13 cellular contexts compared by ENCODE assay signal in the genomic region with DNA sequence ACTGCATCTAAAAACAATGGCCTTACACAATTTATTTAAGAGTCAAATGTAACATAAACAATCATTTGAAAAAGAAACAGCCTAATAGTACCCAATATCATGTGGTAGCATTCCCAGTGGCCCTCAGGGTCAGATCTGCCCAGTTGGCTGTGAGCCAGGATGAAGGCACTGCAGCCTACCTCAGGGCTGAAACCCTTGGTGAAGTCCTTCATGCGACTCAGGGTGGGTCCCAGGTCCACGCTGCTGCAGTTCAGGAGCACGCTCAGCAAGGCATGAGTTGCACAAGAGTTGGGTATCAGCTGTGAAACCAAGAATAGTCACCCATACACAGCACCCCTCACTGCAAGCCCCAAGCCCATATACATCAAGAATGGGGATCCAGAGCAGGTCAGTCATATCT. TPM values are rescaled to one million over a fixed set of nuclear protein-coding genes. Genes with fewer than 3 reads are reported as not detected.
DNase-seq lines count a peak whose midpoint lies in the region; ATAC-seq and TF ChIP-seq lines count a peak whose summit lies in the region.
"Had no signal": no experiment of that assay in that cellular context is flagged by ENCODE, and none has a peak within 500 bp of the region (broad histone marks: within the 10 kb centered on the region; RNA-seq: fewer than 3 reads in every experiment).

No MANE protein-coding gene starts in this region.

- peak overlapping the region; percentile 90 for H3K4me3 Mint-ChIP-seq in activated T-cell treated with anti-CD3 and anti-CD28 coated beads, Interleukin-2, amount 50 U/mL, for 4 hours
- H3K4me3 Mint-ChIP-seq in T-helper 17 cell, result peak overlapping the region; percentile 95

- WGBS in esophagus, 2 donors, result 81 to 85% methylated on average over 3 of the region's 3 CpGs
- WGBS in stomach, 5 donors, result 89 to 98% (median 93%) methylated on average over 3 of the region's 3 CpGs

- no peaks in the 10 kb centered on the region for H3K9me3 Mint-ChIP-seq in activated T-cell treated with anti-CD3 and anti-CD28 coated beads, Interleukin-2, amount 50 U/mL, for 4 hours

- H3K36me3 ChIP-seq in esophagus (ENCODE audit: control insufficient read depth in 2 of 2, insufficient read depth in 2 of 2, low read length in 1 of 2), result peaks cover 11 to 28% of the 10 kb centered on the region in 2 donors
- peaks cover 57% of the 10 kb centered on the region for H3K36me3 ChIP-seq in skeletal muscle satellite cell (ENCODE audit: insufficient read depth, low read length)
- peaks cover 41 to 59% (median 56%) of the 10 kb centered on the region in 4 donors for H3K36me3 ChIP-seq in stomach

- peaks cover 40% of the 10 kb centered on the region for H3K4me1 Mint-ChIP-seq in activated T-cell treated with anti-CD3 and anti-CD28 coated beads, Interleukin-2, amount 50 U/mL, for 4 hours (ENCODE audit: low read depth)
- H3K4me1 Mint-ChIP-seq in T-helper 17 cell, result peaks cover 26% of the 10 kb centered on the region

- no peak for ATAC-seq in activated T-cell treated with anti-CD3 and anti-CD28 coated beads, Interleukin-2, amount 50 U/mL, for 4 hours
- ATAC-seq in T-helper 17 cell, result no peak
- ATAC-seq in HG02938 (IDR thresholded peaks at IDR 0.05; ENCODE audit: unreplicated experiment), result no peak
- no peak for ATAC-seq in HG02759 (IDR thresholded peaks at IDR 0.05; ENCODE audit: unreplicated experiment)

- H3K4me2 ChIP-seq in skeletal muscle satellite cell (ENCODE audit: low read length), result peak overlapping the region; percentile 92

- H3K9ac ChIP-seq in skeletal muscle satellite cell (ENCODE audit: low read depth, low read length), result no peak overlapping the region

- DNase-seq in activated T-cell treated with anti-CD3 and anti-CD28 coated beads, Interleukin-2, amount 50 U/mL, for 4 hours, result no peak
- no peak for DNase-seq in activated T-cell treated with anti-CD3 and anti-CD28 coated beads, Interleukin-2, amount 50 U/mL, for 1 hour
- DNase-seq in T-helper 17 cell (no peak), stomach (no peak)
- DNase-seq: DMS79, NCI-H1417 treated with DMSO at 0.1 percent for 48 hours, NCI-H748 treated with DMSO at 0.1 percent for 48 hours, SHP77, upper lobe of left lung had no signal

- no peaks in the 10 kb centered on the region for H3K27me3 Mint-ChIP-seq in activated T-cell treated with anti-CD3 and anti-CD28 coated beads, Interleukin-2, amount 50 U/mL, for 4 hours (ENCODE audit: low read depth)
- no peaks in the 10 kb centered on the region for H3K27me3 Mint-ChIP-seq in T-helper 17 cell

- intact Hi-C loops in stomach (cut with DNase I; ENCODE audit: low total_unique reads), result no loop called here

- no peak for TF ChIP-seq EP300 in stomach (IDR thresholded peaks at IDR 0.05)

- H3K4me1 ChIP-seq in esophagus (ENCODE audit: control insufficient read depth in 2 of 2, insufficient read depth in 2 of 2, low read length in 1 of 2), result peaks cover 2 to 26% of the 10 kb centered on the region in 2 donors
- H3K4me1 ChIP-seq in skeletal muscle satellite cell (ENCODE audit: control insufficient read depth, insufficient read depth, low read length), result peaks cover 25% of the 10 kb centered on the region
- peaks cover 26 to 58% (median 54%) of the 10 kb centered on the region in 4 donors for H3K4me1 ChIP-seq in stomach

- TF ChIP-seq POLR2A in stomach (IDR thresholded peaks at IDR 0.05), result no peak

- H3K27ac ChIP-seq in esophagus (ENCODE audit: low read depth in 2 of 2, low read length in 1 of 2) (peak overlapping the region; percentile 88 to 94), stomach (no peak overlapping the region)
- H3K27ac ChIP-seq: upper lobe of left lung had no signal

- TF ChIP-seq CTCF in stomach (IDR thresholded peaks at IDR 0.05), result no peak

- peaks cover 28% of the 10 kb centered on the region for H3K36me3 Mint-ChIP-seq in activated T-cell treated with anti-CD3 and anti-CD28 coated beads, Interleukin-2, amount 50 U/mL, for 4 hours (ENCODE audit: insufficient read depth)
- peaks cover 5% of the 10 kb centered on the region for H3K36me3 Mint-ChIP-seq in T-helper 17 cell (ENCODE audit: low read depth)

- H3K27ac Mint-ChIP-seq in T-helper 17 cell, result peak overlapping the region; percentile 93

- H3K4me3 ChIP-seq in esophagus (ENCODE audit: low read depth in 1 of 2, low read length in 2 of 2), result no peak overlapping the region
- no peak overlapping the region for H3K4me3 ChIP-seq in skeletal muscle satellite cell (ENCODE audit: low read length)
- H3K4me3 ChIP-seq in stomach, result no peak overlapping the region

- H3K9me3 ChIP-seq in T-helper 17 cell (ENCODE audit: control insufficient read depth, low read length, poor library complexity, severe bottlenecking) (no peaks in the 10 kb centered on the region), esophagus (ENCODE audit: control insufficient read depth in 2 of 2, insufficient read depth in 1 of 2, low read depth in 1 of 2, low read length in 1 of 2) (no peaks in the 10 kb centered on the region), skeletal muscle satellite cell (replicated peaks; ENCODE audit: low read length) (no peaks in the 10 kb centered on the region), stomach (no peaks in the 10 kb centered on the region)
- H3K9me3 ChIP-seq: upper lobe of left lung had no signal

- H3K27me3 ChIP-seq in esophagus (ENCODE audit: control insufficient read depth in 1 of 2, insufficient read depth in 2 of 2, low read length in 2 of 2), result no peaks in the 10 kb centered on the region
- H3K27me3 ChIP-seq in skeletal muscle satellite cell (ENCODE audit: control insufficient read depth, insufficient read depth, low read length), result no peaks in the 10 kb centered on the region
- H3K27me3 ChIP-seq in stomach, result no peaks in the 10 kb centered on the region
- H3K27me3 ChIP-seq: upper lobe of left lung had no signal

RNA-seq across cellular contexts. Expression of a gene that starts 2.0 kb away (rescaled TPM):
- 100 to 1,000 TPM; 117 to 130 (median 127) TPM for total RNA-seq in activated T-cell treated with anti-CD3 and anti-CD28 coated beads, Interleukin-2, amount 50 U/mL, for 4 hours
- total RNA-seq in T-helper 17 cell (100 to 1,000 TPM; 107 to 114 TPM), stomach (100 to 1,000 TPM in 1 of 5 donors, 10 to 100 TPM in 4; 49.4 to 137 (median 66.8) TPM)
- polyA plus RNA-seq in esophagus (10 to 100 TPM; 50.0 to 65.2 TPM), stomach (10 to 100 TPM; 50.3 to 68.1 (median 52.4) TPM)
- 37.0 and 42.2 TPM in 2 replicates for total RNA-seq in skeletal muscle satellite cell (2012; rRNA removed)

RNA-seq across cellular contexts. Expression of a gene that starts 2.7 kb away (rescaled TPM):
- total RNA-seq in activated T-cell treated with anti-CD3 and anti-CD28 coated beads, Interleukin-2, amount 50 U/mL, for 4 hours, result 1 to 10 TPM; 3.6 to 5.0 (median 4.8) TPM
- total RNA-seq in T-helper 17 cell (10 to 100 TPM; 11.1 to 13.0 TPM), stomach (10 to 100 TPM; 11.4 to 53.3 (median 15.2) TPM)
- polyA plus RNA-seq in esophagus (1 to 10 TPM; 3.7 to 3.9 TPM), stomach (10 to 100 TPM in 1 of 3 donors, 1 to 10 TPM in 2; 3.7 to 10.2 (median 4.1) TPM)
- 1.3 and 4.2 TPM in 2 replicates for total RNA-seq in skeletal muscle satellite cell (2012; rRNA removed)

RNA-seq across cellular contexts. Expression of a gene that starts 37.1 kb away (rescaled TPM):
- under 1 TPM; 0.05 to 0.24 (median 0.08) TPM for total RNA-seq in activated T-cell treated with anti-CD3 and anti-CD28 coated beads, Interleukin-2, amount 50 U/mL, for 4 hours
- total RNA-seq in T-helper 17 cell (1 to 10 TPM; 1.5 to 2.3 TPM), stomach (1 to 10 TPM in 3 of 5 donors, under 1 TPM in 2; under 0.01 to 9.6 (median 1.7) TPM)
- polyA plus RNA-seq in esophagus (1 to 10 TPM; 1.3 to 1.7 TPM), stomach (1 to 10 TPM; 1.4 to 2.3 (median 1.9) TPM)
- not detected in 2 replicates for total RNA-seq in skeletal muscle satellite cell (2012; rRNA removed)

RNA-seq across cellular contexts. Expression of a gene that starts 46.1 kb away (rescaled TPM):
- total RNA-seq in activated T-cell treated with anti-CD3 and anti-CD28 coated beads, Interleukin-2, amount 50 U/mL, for 4 hours, result 1 to 10 TPM in 2 of 3 donors, under 1 TPM in 1; 0.46 to 1.4 (median 1.1) TPM
- total RNA-seq in T-helper 17 cell (1 to 10 TPM; 3.7 to 3.8 TPM), stomach (1 to 10 TPM in 2 of 5 donors, not detected in 3; 3.1 to 6.5 TPM)
- polyA plus RNA-seq in esophagus (1 to 10 TPM; 1.3 to 2.0 TPM), stomach (10 to 100 TPM in 2 of 3 donors, 1 to 10 TPM in 1; 4.9 to 41.1 (median 20.3) TPM)
- total RNA-seq in skeletal muscle satellite cell (2012; rRNA removed), result 185 TPM in 1 of 2 replicates, not detected in the other

RNA-seq across cellular contexts. Expression of a gene that starts 47.6 kb away (rescaled TPM):
- 10 to 100 TPM; 60.2 to 69.1 (median 67.9) TPM for total RNA-seq in activated T-cell treated with anti-CD3 and anti-CD28 coated beads, Interleukin-2, amount 50 U/mL, for 4 hours
- total RNA-seq in T-helper 17 cell (100 to 1,000 TPM; 121 to 146 TPM), stomach (100 to 1,000 TPM in 3 of 5 donors, 10 to 100 TPM in 2; 68.5 to 456 (median 147) TPM)
- polyA plus RNA-seq in esophagus (10 to 100 TPM; 32.2 to 59.6 TPM), stomach (10 to 100 TPM; 18.3 to 36.4 (median 19.9) TPM)
- 40.8 and 46.9 TPM in 2 replicates for total RNA-seq in skeletal muscle satellite cell (2012; rRNA removed)

Comparison
In these comparisons a context has a peak if more than half of its experiments do, and no peak if none do; other contexts are left out.
1. H3K27ac ChIP-seq: peak in esophagus (2 of 2); none in stomach (0 of 5).